Comparison of ENCODE assay signal across 9 cellular contexts in the genomic region with DNA sequence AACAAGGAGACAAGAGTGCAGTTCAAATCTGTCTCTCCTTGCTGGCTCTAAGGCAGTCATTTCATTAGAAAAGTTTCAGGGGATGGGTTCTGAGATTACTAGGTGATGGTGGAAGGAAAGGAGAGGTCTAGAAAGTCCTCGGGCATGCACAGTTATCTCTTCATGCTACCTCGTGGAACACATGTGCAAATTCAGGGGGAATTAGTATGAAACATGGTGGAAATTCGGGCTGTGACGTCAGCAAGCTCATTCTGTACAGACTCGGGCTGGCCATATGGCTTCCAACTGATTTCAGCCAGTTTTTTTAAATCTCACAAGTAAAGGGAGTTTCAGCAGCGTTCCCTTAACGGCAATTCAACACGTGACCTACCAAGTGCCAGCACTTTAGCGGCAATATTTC.
"Had no signal": no experiment of that assay in that cellular context is flagged by ENCODE, and none has a peak within 500 bp of the region (broad histone marks: within the 10 kb centered on the region; RNA-seq: fewer than 3 reads in every experiment).

No MANE protein-coding gene starts in this region.

- H3K4me2 ChIP-seq: KMS-11 had no signal

- H3K9me3 ChIP-seq: HAP-1 had no signal

- H3K4me3 ChIP-seq: HAP-1 had no signal

- H3K27ac Mint-ChIP-seq: HFFc6 had no signal

- H3K27ac ChIP-seq: HL-60, KMS-11 had no signal

- ATAC-seq: HCT116 had no signal

- H3K4me3 Mint-ChIP-seq: HFFc6 had no signal

- H3K4me1 ChIP-seq: HAP-1 had no signal

- H3K36me3 ChIP-seq: HAP-1 had no signal

- H3K9ac ChIP-seq: KMS-11 had no signal

- H3K9me3 Mint-ChIP-seq: HFFc6 had no signal

- DNase-seq: GOT3, H7, HFFc6, IMR-90, KBM-7 had no signal
